ENCODE assay signal across 1 cellular context in genomic region chr12:131132118-131132892, GRCh38.
A peak's percentile ranks its signal among the peaks of the same experiment; 100 is the strongest.
TF ChIP-seq lines count a peak whose summit lies in the region.

No MANE protein-coding gene starts in this region.

TF ChIP-seq in HepG2, 621 proteins besides CTCF, POLR2A, EP300 and RAD21 (continued from another document and continues in another):
- TF ChIP-seq BCL3 (CRISPR knock-in tag; IDR thresholded peaks at IDR 0.05), result no peak
- TF ChIP-seq TFAP4 (IDR thresholded peaks at IDR 0.05; ENCODE audit: borderline replicate concordance, low read depth), result no peak
- TF ChIP-seq PCBP1 (IDR thresholded peaks at IDR 0.05; ENCODE audit: borderline replicate concordance, low read depth, low read length), result no peak
- no peak for TF ChIP-seq ZNF770 (CRISPR knock-in tag; IDR thresholded peaks at IDR 0.05)
- TF ChIP-seq ZBTB38 (CRISPR knock-in tag; IDR thresholded peaks at IDR 0.05), result peak; percentile 18; the same call in 1 of the 2 replicates
- TF ChIP-seq ZNF30 (CRISPR knock-in tag; IDR thresholded peaks at IDR 0.05), result no peak
- TF ChIP-seq RNF219 (CRISPR knock-in tag; IDR thresholded peaks at IDR 0.05), result no peak
- TF ChIP-seq ZNF20 (CRISPR knock-in tag; IDR thresholded peaks at IDR 0.05), result no peak
- TF ChIP-seq SKIL (CRISPR knock-in tag; IDR thresholded peaks at IDR 0.05; ENCODE audit: borderline replicate concordance), result no peak
- no peak for TF ChIP-seq FOXA3 (CRISPR knock-in tag; IDR thresholded peaks at IDR 0.05)
- TF ChIP-seq GABPB1 (CRISPR knock-in tag; IDR thresholded peaks at IDR 0.05), result 0 out of 2 replicates have a peak, but pooled peaks have one; percentile 16
- TF ChIP-seq MTF1 (CRISPR knock-in tag; IDR thresholded peaks at IDR 0.05), result no peak
- TF ChIP-seq ATM (IDR thresholded peaks at IDR 0.05; ENCODE audit: borderline replicate concordance), result no peak
- peak; percentile 64; the same call in 1 of the 2 replicates for TF ChIP-seq KDM2A (CRISPR knock-in tag; IDR thresholded peaks at IDR 0.05; ENCODE audit: borderline replicate concordance, low read depth)
- TF ChIP-seq ZNF574 (CRISPR knock-in tag; IDR thresholded peaks at IDR 0.05), result 0 out of 2 replicates have a peak, but pooled peaks have one; percentile 18
- TF ChIP-seq ZNF563 (CRISPR knock-in tag; IDR thresholded peaks at IDR 0.05), result no peak
- no peak for TF ChIP-seq PAWR (CRISPR knock-in tag; IDR thresholded peaks at IDR 0.05; ENCODE audit: borderline replicate concordance)
- no peak for TF ChIP-seq ZNF431 (CRISPR knock-in tag; IDR thresholded peaks at IDR 0.05; ENCODE audit: borderline replicate concordance, low read depth)
- no peak for TF ChIP-seq ZNF274 (CRISPR knock-in tag; IDR thresholded peaks at IDR 0.05)
- peak; percentile 54 for TF ChIP-seq SPEN (CRISPR knock-in tag; IDR thresholded peaks at IDR 0.05; ENCODE audit: low read depth)
- peak; percentile 18; the same call in 1 of the 2 replicates for TF ChIP-seq ZFP91 (CRISPR knock-in tag; IDR thresholded peaks at IDR 0.05; ENCODE audit: borderline replicate concordance)
- TF ChIP-seq ZSCAN20 (CRISPR knock-in tag; IDR thresholded peaks at IDR 0.05; ENCODE audit: borderline replicate concordance), result no peak
- TF ChIP-seq HMGXB4 (CRISPR knock-in tag; IDR thresholded peaks at IDR 0.05; ENCODE audit: borderline replicate concordance in 1 of 2, low read depth in 1 of 2), result 0 out of 4 replicates have a peak, but pooled peaks of 1 of the 2 experiments have one; percentile 24
- TF ChIP-seq MXD3 (CRISPR knock-in tag; IDR thresholded peaks at IDR 0.05), result no peak
- 0 out of 3 replicates have a peak, but pooled peaks have one; percentile 14 for TF ChIP-seq MXI1 (IDR thresholded peaks at IDR 0.05; ENCODE audit: borderline replicate concordance, low read depth, low read length)
- no peak for TF ChIP-seq IKZF5 (CRISPR knock-in tag; IDR thresholded peaks at IDR 0.05)
- TF ChIP-seq ZNF687 (CRISPR knock-in tag; IDR thresholded peaks at IDR 0.05), result peak; percentile 58
- TF ChIP-seq RNF2 (conservative IDR thresholded peaks at IDR 0.05; ENCODE audit: low read depth), result 0 out of 2 replicates have a peak, but pooled peaks have one; percentile 21
- no peak for TF ChIP-seq HMG20A (CRISPR knock-in tag; IDR thresholded peaks at IDR 0.05; ENCODE audit: borderline replicate concordance)
